14 cellular contexts compared by ENCODE assay signal in genomic region chr7:73434701-73435069, GRCh38. TPM values are rescaled to one million over a fixed set of nuclear protein-coding genes. Genes with fewer than 3 reads are reported as not detected.
DNase-seq lines count a peak whose midpoint lies in the region; ATAC-seq and TF ChIP-seq lines count a peak whose summit lies in the region.
"Had no signal": no experiment of that assay in that cellular context is flagged by ENCODE, and none has a peak within 500 bp of the region (broad histone marks: within the 10 kb centered on the region; RNA-seq: fewer than 3 reads in every experiment).

No MANE protein-coding gene starts in this region.

- CTCF ChIA-PET in activated CD4-positive, alpha-beta T cell treated with anti-CD3 and anti-CD28 coated beads for 36 hours (lab: Charles Lee) = interaction anchor here (1.1 kb wide), 1 partner anchor 17 kb away, joined by 5 read pairs; no protein-coding TSS in a partner anchor

- DNase-seq in activated CD4-positive, alpha-beta T cell treated with anti-CD3 and anti-CD28 coated beads for 36 hours = no peak
- no peak for DNase-seq in activated CD4-positive, alpha-beta T cell treated with anti-CD3 and anti-CD28 coated beads for 1 hour
- DNase-seq in HFFc6 = no peak
- DNase-seq in nephron progenitor cell = no peak
- DNase-seq in RKO (ENCODE audit: low spot score) = no peak
- DNase-seq in mucosa of gallbladder (ENCODE audit: low spot score) = no peak
- DNase-seq: activated CD8-positive, alpha-beta memory T cell treated with anti-CD3 and anti-CD28 coated beads, Interleukin-2, amount 50 U/mL, for 4 hours; KG1; left colon; NCI-H1092 treated with DMSO at 0.1 percent for 48 hours; NCI-H774 had no signal

- no peaks in the 10 kb centered on the region for H3K36me3 Mint-ChIP-seq in activated CD4-positive, alpha-beta T cell treated with anti-CD3 and anti-CD28 coated beads for 36 hours (ENCODE audit: low read depth)
- H3K36me3 Mint-ChIP-seq in HFFc6 (ENCODE audit: low read depth) (peaks cover 5% of the 10 kb centered on the region; the same call in 1 of the 2 replicates), brain (peaks cover 8% of the 10 kb centered on the region), nephron progenitor cell (ENCODE audit: low read depth) (peaks cover 10% of the 10 kb centered on the region)

- POLR2A ChIA-PET in activated CD4-positive, alpha-beta T cell treated with anti-CD3 and anti-CD28 coated beads for 36 hours (lab: Charles Lee) = no interaction called here

- no peak for TF ChIP-seq CTCF in HFFc6 (IDR thresholded peaks at IDR 0.05)
- no peak for TF ChIP-seq CTCF in brain (conservative IDR thresholded peaks at IDR 0.05)
- TF ChIP-seq CTCF in nephron progenitor cell (IDR thresholded peaks at IDR 0.05) = no peak

- no peak overlapping the region for H3K27ac Mint-ChIP-seq in activated CD4-positive, alpha-beta T cell treated with anti-CD3 and anti-CD28 coated beads for 36 hours
- no peak overlapping the region for H3K27ac Mint-ChIP-seq in HFFc6
- peak overlapping the region in 2 of 5 experiments; percentile 42 to 47 for H3K27ac Mint-ChIP-seq in brain
- H3K27ac Mint-ChIP-seq in nephron progenitor cell = no peak overlapping the region

- peak overlapping the region; percentile 16 for H3K4me3 Mint-ChIP-seq in activated CD4-positive, alpha-beta T cell treated with anti-CD3 and anti-CD28 coated beads for 36 hours
- H3K4me3 Mint-ChIP-seq in HFFc6 = 0 out of 2 replicates have a peak overlapping the region, but pooled peaks have one; percentile 39
- H3K4me3 Mint-ChIP-seq in brain = peak overlapping the region; percentile 76 to 80 (median 78)
- peak overlapping the region; percentile 71 for H3K4me3 Mint-ChIP-seq in nephron progenitor cell

- intact Hi-C loops in activated CD4-positive, alpha-beta T cell treated with anti-CD3 and anti-CD28 coated beads for 36 hours (cut with DNase I, micrococcal nuclease) = loop anchor here in 1 of 2 experiments (5.0 kb wide), 2 partner anchors 112 to 738 kb away; partner anchors contain the start of gene EIF4H

- no peaks in the 10 kb centered on the region for H3K4me1 Mint-ChIP-seq in activated CD4-positive, alpha-beta T cell treated with anti-CD3 and anti-CD28 coated beads for 36 hours
- H3K4me1 Mint-ChIP-seq in HFFc6 (ENCODE audit: low read depth) (peaks cover 5% of the 10 kb centered on the region; the same call in 1 of the 2 replicates), brain (peaks cover 37% of the 10 kb centered on the region), nephron progenitor cell (peaks cover 44% of the 10 kb centered on the region)

- no peak for ATAC-seq in activated CD4-positive, alpha-beta T cell treated with anti-CD3 and anti-CD28 coated beads for 36 hours
- no peak for ATAC-seq in GM21825 (IDR thresholded peaks at IDR 0.05; ENCODE audit: unreplicated experiment)
- ATAC-seq: left colon, SK-N-SH treated with all-trans-retinoic acid at 6 μM for 48 hours had no signal

- H3K27me3 Mint-ChIP-seq in activated CD4-positive, alpha-beta T cell treated with anti-CD3 and anti-CD28 coated beads for 36 hours = peaks cover 11% of the 10 kb centered on the region
- H3K27me3 Mint-ChIP-seq in HFFc6 (ENCODE audit: insufficient read depth) = no peaks in the 10 kb centered on the region; the same call in 1 of the 2 replicates
- H3K27me3 Mint-ChIP-seq in brain = no peaks in the 10 kb centered on the region
- H3K27me3 Mint-ChIP-seq in nephron progenitor cell (ENCODE audit: low read depth, poor library complexity) = peaks cover 3% of the 10 kb centered on the region

- H3K9me3 Mint-ChIP-seq in activated CD4-positive, alpha-beta T cell treated with anti-CD3 and anti-CD28 coated beads for 36 hours (ENCODE audit: low read depth) = no peaks in the 10 kb centered on the region
- H3K9me3 Mint-ChIP-seq in HFFc6 (peaks cover 4% of the 10 kb centered on the region; the same call in 1 of the 2 replicates), brain (peaks cover 0 to 10% (median 6%) of the 10 kb centered on the region in 5 experiments), nephron progenitor cell (no peaks in the 10 kb centered on the region)

RNA-seq across cellular contexts. Expression of gene FZD9, which starts 1.1 kb away (rescaled TPM):
- total RNA-seq in activated CD4-positive, alpha-beta T cell treated with anti-CD3 and anti-CD28 coated beads for 36 hours = under 1 TPM; 0.11 to 0.23 TPM
- total RNA-seq in HFFc6 (2021; fragmentation: NEBNext Ultra II Directional; extraction: Animal tissue kit (Norgen Biotek cat#: 25700)) = under 1 TPM; 0.18 to 0.83 (median 0.27) TPM
- polyA plus RNA-seq in brain (ENCODE audit: insufficient read depth, low read depth, low replicate concordance) = 45.1 TPM
- 0.29 TPM for total RNA-seq in mucosa of gallbladder

Comparison
In these comparisons a context has a peak if more than half of its experiments do, and no peak if none do; other contexts are left out.
1. H3K4me3 Mint-ChIP-seq: peak in every context shown above with its lines; median percentile 78 in brain; 71 in nephron progenitor cell; 39 in HFFc6; 16 in activated CD4-positive, alpha-beta T cell treated with anti-CD3 and anti-CD28 coated beads for 36 hours.